Comparison of ENCODE assay signal across 11 cellular contexts in the genomic region with DNA sequence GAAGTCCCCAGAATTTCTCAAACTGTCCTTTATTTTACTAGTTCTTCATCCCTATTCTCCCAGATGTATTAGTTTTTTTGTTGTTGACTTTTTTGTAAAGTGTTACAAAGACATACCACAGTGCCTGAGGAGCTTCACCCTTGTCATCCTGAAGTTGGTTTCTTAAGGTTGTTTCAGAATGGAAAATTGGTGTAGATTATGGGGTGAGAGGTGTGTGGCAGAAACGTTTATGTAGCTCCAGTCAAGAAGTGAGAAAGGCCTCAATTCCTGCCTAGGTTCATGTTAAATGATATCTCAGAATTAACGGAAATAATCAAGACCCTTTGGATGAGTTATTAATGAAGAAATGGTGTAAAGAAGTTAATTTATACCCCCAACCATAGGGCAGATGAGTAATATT. TPM values are rescaled to one million over a fixed set of nuclear protein-coding genes. Genes with fewer than 3 reads are reported as not detected.
DNase-seq lines count a peak whose midpoint lies in the region; ATAC-seq, FAIRE-seq and TF ChIP-seq lines count a peak whose summit lies in the region.
"Had no signal": no experiment of that assay in that cellular context is flagged by ENCODE, and none has a peak within 500 bp of the region (broad histone marks: within the 10 kb centered on the region; RNA-seq: fewer than 3 reads in every experiment).

No MANE protein-coding gene starts in this region.

- H3K4me1 Mint-ChIP-seq in T-cell: peaks cover 83 to 91% (median 84%) of the 10 kb centered on the region in 3 donors

- FAIRE-seq in pancreas (lab: Jason Lieb, UNC): no peak
- FAIRE-seq: colon, H1 had no signal

- H3K9me3 ChIP-seq in esophagus squamous epithelium: no peaks in the 10 kb centered on the region
- H3K9me3 ChIP-seq in pancreas: no peaks in the 10 kb centered on the region

- CTCF ChIA-PET in T-cell (lab: Charles Lee): no interaction called here

- H3K36me3 ChIP-seq in esophagus squamous epithelium: peaks cover 0 to 19% (median 0%) of the 10 kb centered on the region in 3 donors
- H3K36me3 ChIP-seq in pancreas: no peaks in the 10 kb centered on the region

- H3K27ac ChIP-seq in esophagus squamous epithelium (peak overlapping the region; percentile 53 to 89 (median 86)), pancreas (peak overlapping the region in 1 of 4 donors; percentile 11)

- ATAC-seq in T-cell (replicated peaks in 1 of 4) (no peak), pancreas (no peak)
- ATAC-seq in stimulated activated naive CD8-positive, alpha-beta T cell treated with anti-CD3 and anti-CD28 coated beads, Interleukin-15, Interleukin-2, amounts not matched to agents 100 U/mL and 50 U/mL, for 24 hours: peak; percentile 34

- H3K9me3 Mint-ChIP-seq in T-cell: peaks cover 0 to 7% (median 0%) of the 10 kb centered on the region in 3 donors

- peaks cover 54% of the 10 kb centered on the region for H3K36me3 Mint-ChIP-seq in T-cell

- H3K4me3 ChIP-seq in esophagus squamous epithelium (no peak overlapping the region), pancreas (no peak overlapping the region)

- H3K27me3 ChIP-seq in esophagus squamous epithelium: no peaks in the 10 kb centered on the region
- no peaks in the 10 kb centered on the region for H3K27me3 ChIP-seq in pancreas

- DNase-seq in HT-29 (ENCODE audit: low spot score): peak; percentile 3
- DNase-seq in T-cell: no peak
- DNase-seq in esophagus squamous epithelium (lab: John Stamatoyannopoulos, UW): no peak
- no peak for DNase-seq in stimulated activated naive CD8-positive, alpha-beta T cell treated with anti-CD3 and anti-CD28 coated beads, Interleukin-15, Interleukin-2, amounts not matched to agents 100 U/mL and 50 U/mL, for 24 hours
- no peak for DNase-seq in cortex of kidney (lab: John Stamatoyannopoulos, UW)
- DNase-seq in pancreas: no peak
- no peak for DNase-seq in NK-92 treated with Interleukin-12 subunit alpha and Interleukin-12 subunit beta, amount 100 ng/mL, for 24 hours (lab: John Stamatoyannopoulos, UW)
- DNase-seq: NCI-H1694, Right ventricle myocardium superior had no signal

- 38 to 41% methylated on average over 2 of the region's 2 CpGs for WGBS in esophagus squamous epithelium, 2 donors
- 58 to 63% methylated on average over 2 of the region's 2 CpGs for WGBS in pancreas, 2 donors

- peaks cover 8 to 95% (median 49%) of the 10 kb centered on the region in 3 donors for H3K4me1 ChIP-seq in esophagus squamous epithelium
- H3K4me1 ChIP-seq in pancreas: peaks cover 16 to 53% (median 25%) of the 10 kb centered on the region in 3 donors

- TF ChIP-seq POLR2A in esophagus squamous epithelium (IDR thresholded peaks at IDR 0.05): no peak

- H3K27me3 Mint-ChIP-seq in T-cell: no peaks in the 10 kb centered on the region

- H3K27ac Mint-ChIP-seq in T-cell: peak overlapping the region; percentile 95 to 98

- no peak for TF ChIP-seq CTCF in esophagus squamous epithelium (IDR thresholded peaks at IDR 0.05)
- TF ChIP-seq CTCF in pancreas (IDR thresholded peaks at IDR 0.05): no peak

- POLR2A ChIA-PET in T-cell (lab: Charles Lee): interaction anchor here in 1 of 2 donors (0.9 kb wide), 1 partner anchor 13 kb away, joined by 3 read pairs; no protein-coding TSS in a partner anchor

- H3K4me3 Mint-ChIP-seq in T-cell: peak overlapping the region in 2 of 3 donors; percentile 35 to 73

- intact Hi-C loops in esophagus squamous epithelium (cut with DNase I): no loop called here
- intact Hi-C loops in pancreas (cut with DNase I): no loop called here

RNA-seq across cellular contexts. Expression of gene EDEM1, which starts 6.8 kb away (rescaled TPM):
- total RNA-seq in HT-29 (2014; rRNA removed; shearing (Covaris generic)): 35.8 and 36.0 TPM in 2 replicates
- 100 to 1,000 TPM in 4 of 5 donors, 10 to 100 TPM in 1; 92.6 to 138 (median 113) TPM for total RNA-seq in T-cell
- total RNA-seq in esophagus squamous epithelium: 10 to 100 TPM; 25.0 to 56.6 (median 40.2) TPM
- 10 to 100 TPM; 24.4 to 37.9 (median 31.1) TPM for total RNA-seq in pancreas
- 1 to 10 TPM; 6.0 to 9.3 TPM for polyA plus RNA-seq in pancreas
